In the genomic region with DNA sequence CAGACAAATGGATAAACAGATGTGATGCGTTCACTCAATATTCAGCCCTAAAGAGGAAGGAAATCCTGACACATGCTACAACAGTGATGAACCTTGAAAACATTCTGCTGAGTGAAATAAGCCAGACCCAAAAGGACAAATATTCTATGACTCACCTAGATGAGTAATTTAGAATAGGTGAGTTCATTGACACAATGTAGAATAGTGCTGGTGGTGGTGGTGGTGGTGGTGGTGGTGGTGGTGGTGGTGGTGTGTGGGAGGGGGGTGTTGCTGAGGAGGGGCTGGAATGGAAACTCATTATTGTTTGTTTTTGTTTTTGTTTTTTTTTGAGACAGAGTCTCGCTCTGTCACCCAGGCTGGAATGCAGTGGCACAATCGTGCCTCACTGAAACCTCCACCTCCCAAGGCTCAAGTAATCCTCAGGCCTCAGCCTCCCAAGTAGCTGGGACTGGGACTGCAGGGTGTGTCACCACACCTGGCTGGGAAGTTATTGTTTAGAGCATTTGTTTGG, we compare ENCODE assay signal across 9 cellular contexts. TPM values are rescaled to one million over a fixed set of nuclear protein-coding genes. Genes with fewer than 3 reads are reported as not detected.
DNase-seq lines count a peak whose midpoint lies in the region; ATAC-seq, FAIRE-seq and TF ChIP-seq lines count a peak whose summit lies in the region.
"Had no signal": no experiment of that assay in that cellular context is flagged by ENCODE, and none has a peak within 500 bp of the region (broad histone marks: within the 10 kb centered on the region; RNA-seq: fewer than 3 reads in every experiment).

No MANE protein-coding gene starts in this region.

- CTCF ChIA-PET in activated CD4-positive, alpha-beta T cell treated with anti-CD3 and anti-CD28 coated beads for 36 hours (lab: Charles Lee), result no interaction called here

- H3K27ac Mint-ChIP-seq in activated CD4-positive, alpha-beta T cell treated with anti-CD3 and anti-CD28 coated beads for 36 hours, result peak overlapping the region; percentile 13
- H3K27ac Mint-ChIP-seq in stimulated activated naive B cell treated with anti-CD40 and anti-IgM and Interleukin-4, amounts not matched to agents 10 μg/mL and 1 μg/mL and 100 μg/mL, for 72 hours, result no peak overlapping the region

- POLR2A ChIA-PET in activated CD4-positive, alpha-beta T cell treated with anti-CD3 and anti-CD28 coated beads for 36 hours (lab: Charles Lee), result no interaction called here

- no peaks in the 10 kb centered on the region for H3K36me3 Mint-ChIP-seq in activated CD4-positive, alpha-beta T cell treated with anti-CD3 and anti-CD28 coated beads for 36 hours (ENCODE audit: low read depth)
- H3K36me3 Mint-ChIP-seq in stimulated activated naive B cell treated with anti-CD40 and anti-IgM and Interleukin-4, amounts not matched to agents 10 μg/mL and 1 μg/mL and 100 μg/mL, for 72 hours, result no peaks in the 10 kb centered on the region

- peaks cover 12% of the 10 kb centered on the region for H3K4me1 Mint-ChIP-seq in activated CD4-positive, alpha-beta T cell treated with anti-CD3 and anti-CD28 coated beads for 36 hours
- peaks cover 0 to 2% of the 10 kb centered on the region in 2 donors for H3K4me1 Mint-ChIP-seq in stimulated activated naive B cell treated with anti-CD40 and anti-IgM and Interleukin-4, amounts not matched to agents 10 μg/mL and 1 μg/mL and 100 μg/mL, for 72 hours

- dilution Hi-C loops in keratinocyte (cut with MboI; ENCODE audit: extremely low pct_ligation_motif_present, low sequenced_read_pairs), result no loop called here

- intact Hi-C loops in activated CD4-positive, alpha-beta T cell treated with anti-CD3 and anti-CD28 coated beads for 36 hours (cut with DNase I, micrococcal nuclease), result loop anchor here (1.0 to 2.0 kb wide), 10 partner anchors 29 to 1480 kb away; a partner anchor contains a TSS

- H3K9me1 ChIP-seq in keratinocyte (ENCODE audit: control insufficient read depth, extremely low read depth, insufficient read depth, low read length), result no peaks in the 10 kb centered on the region

- H3K4me2 ChIP-seq in keratinocyte (ENCODE audit: control insufficient read depth, extremely low read depth, insufficient read depth, low read depth, low read length), result peak overlapping the region; percentile 63

- H3K9ac ChIP-seq in keratinocyte (ENCODE audit: control insufficient read depth, extremely low read depth, insufficient read depth, low read length), result no peak overlapping the region

- H3K79me2 ChIP-seq in keratinocyte (ENCODE audit: control insufficient read depth, insufficient read depth, low read length), result no peaks in the 10 kb centered on the region

- peak; percentile 96 for ATAC-seq in activated CD4-positive, alpha-beta T cell treated with anti-CD3 and anti-CD28 coated beads for 36 hours
- ATAC-seq in stimulated activated naive B cell treated with anti-CD40 and anti-IgM and Interleukin-4, amounts not matched to agents 10 μg/mL and 1 μg/mL and 100 μg/mL, for 72 hours (replicated peaks), result peak; percentile 92 to 97
- ATAC-seq: left colon had no signal

- H3K27me3 ChIP-seq in keratinocyte (ENCODE audit: control insufficient read depth, extremely low read depth, insufficient read depth, low read length), result no peaks in the 10 kb centered on the region

- H3K27ac ChIP-seq in keratinocyte (ENCODE audit: control insufficient read depth, insufficient read depth, low read length), result peak overlapping the region; percentile 64

- no peaks in the 10 kb centered on the region for H3K9me3 Mint-ChIP-seq in activated CD4-positive, alpha-beta T cell treated with anti-CD3 and anti-CD28 coated beads for 36 hours (ENCODE audit: low read depth)
- no peaks in the 10 kb centered on the region for H3K9me3 Mint-ChIP-seq in stimulated activated naive B cell treated with anti-CD40 and anti-IgM and Interleukin-4, amounts not matched to agents 10 μg/mL and 1 μg/mL and 100 μg/mL, for 72 hours

- H3K36me3 ChIP-seq in keratinocyte (ENCODE audit: control insufficient read depth in 2 of 2, extremely low read depth in 1 of 2, insufficient read depth in 2 of 2, low read length in 2 of 2), result no peaks in the 10 kb centered on the region

- peaks cover 18% of the 10 kb centered on the region for H3K4me1 ChIP-seq in keratinocyte (ENCODE audit: control insufficient read depth, extremely low read depth, insufficient read depth, low read length)

- FAIRE-seq in keratinocyte (lab: Jason Lieb, UNC), result peak; percentile 95

- no peak overlapping the region for H2AFZ ChIP-seq in keratinocyte (ENCODE audit: control insufficient read depth, low read length)

- no peak overlapping the region for H3K4me3 Mint-ChIP-seq in activated CD4-positive, alpha-beta T cell treated with anti-CD3 and anti-CD28 coated beads for 36 hours
- H3K4me3 Mint-ChIP-seq in stimulated activated naive B cell treated with anti-CD40 and anti-IgM and Interleukin-4, amounts not matched to agents 10 μg/mL and 1 μg/mL and 100 μg/mL, for 72 hours, result no peak overlapping the region

- no peaks in the 10 kb centered on the region for H4K20me1 ChIP-seq in keratinocyte (ENCODE audit: control insufficient read depth, extremely low read depth, insufficient read depth, low read length)

- H3K27me3 Mint-ChIP-seq in activated CD4-positive, alpha-beta T cell treated with anti-CD3 and anti-CD28 coated beads for 36 hours, result peaks cover 10% of the 10 kb centered on the region
- H3K27me3 Mint-ChIP-seq in stimulated activated naive B cell treated with anti-CD40 and anti-IgM and Interleukin-4, amounts not matched to agents 10 μg/mL and 1 μg/mL and 100 μg/mL, for 72 hours, result peaks cover 14 to 18% of the 10 kb centered on the region in 2 donors

- no peak for TF ChIP-seq CTCF in keratinocyte (optimal IDR thresholded peaks at IDR 0.05 in 1 of 3, IDR thresholded peaks at IDR 0.05 in 1 of 3, conservative IDR thresholded peaks at IDR 0.05 in 1 of 3; ENCODE audit: extremely low read depth in 1 of 3, insufficient read depth in 2 of 3, low read length in 3 of 3)

- H3K4me3 ChIP-seq in keratinocyte (ENCODE audit: control insufficient read depth in 2 of 3, extremely low read depth in 1 of 3, insufficient read depth in 2 of 3, low read depth in 1 of 3, low read length in 3 of 3), result no peak overlapping the region

- H3K9me3 ChIP-seq in keratinocyte (ENCODE audit: control insufficient read depth, low read depth, low read length), result no peaks in the 10 kb centered on the region

- peak; percentile 70 for DNase-seq in activated CD4-positive, alpha-beta T cell treated with anti-CD3 and anti-CD28 coated beads for 36 hours
- no peak for DNase-seq in activated CD4-positive, alpha-beta T cell treated with anti-CD3 and anti-CD28 coated beads for 1 hour
- peak; percentile 63 to 64 for DNase-seq in activated T-cell treated with anti-CD3 and anti-CD28 coated beads, Interleukin-2, amount 50 U/mL, for 48 hours
- DNase-seq in keratinocyte (ENCODE audit: low read depth, low spot score) (peak; percentile 64), SKM-1 treated with dmso at 0.1 percent for 144 hours (lab: John Stamatoyannopoulos, UW; ENCODE audit: unreplicated experiment) (no peak), SKM-1 (lab: John Stamatoyannopoulos, UW; ENCODE audit: unreplicated experiment) (no peak), hippocampal formation (lab: John Stamatoyannopoulos, UW) (no peak)
- no peak for DNase-seq in stimulated activated naive B cell treated with anti-CD40 and anti-IgM and Interleukin-4, amounts not matched to agents 10 μg/mL and 1 μg/mL and 100 μg/mL, for 72 hours
- DNase-seq: left colon had no signal

RNA-seq across cellular contexts. Expression of a gene that starts 28.6 kb away (rescaled TPM):
- total RNA-seq in activated CD4-positive, alpha-beta T cell treated with anti-CD3 and anti-CD28 coated beads for 36 hours, result 1 to 10 TPM; 2.3 to 2.7 TPM
- polyA plus RNA-seq in keratinocyte, result 0.23 to 0.81 TPM (median 0.76 TPM) in 3 replicates
- polyA plus RNA-seq in keratinocyte (2011; ENCODE audit: low read depth), result 1.2 TPM
- polyA plus RNA-seq in keratinocyte (2011; cell fraction: cytosol; rRNA removed), result 0.09 and 0.79 TPM in 2 replicates
- 0.31 and 0.45 TPM in 2 replicates for polyA plus RNA-seq in keratinocyte (2011; cell fraction: nucleus; rRNA removed)
- polyA plus RNA-seq in keratinocyte (2012; ENCODE audit: low replicate concordance), result 0.86 and 1.7 TPM in 2 replicates
- not detected in 3 replicates for polyA minus RNA-seq in keratinocyte
- polyA minus RNA-seq in keratinocyte (2011; cell fraction: cytosol; rRNA and poly(A)+ RNA removed), result not detected
- polyA minus RNA-seq in keratinocyte (2011; cell fraction: nucleus; rRNA and poly(A)+ RNA removed), result not detected in 2 replicates
- total RNA-seq: left colon had no signal

Comparison
In these comparisons a context has a peak if more than half of its experiments do, and no peak if none do; other contexts are left out.
1. DNase-seq: peak in activated CD4-positive, alpha-beta T cell treated with anti-CD3 and anti-CD28 coated beads for 36 hours (single experiment), activated T-cell treated with anti-CD3 and anti-CD28 coated beads, Interleukin-2, amount 50 U/mL, for 48 hours (2 of 2) and keratinocyte (single experiment); none in activated CD4-positive, alpha-beta T cell treated with anti-CD3 and anti-CD28 coated beads for 1 hour (single experiment), stimulated activated naive B cell treated with anti-CD40 and anti-IgM and Interleukin-4, amounts not matched to agents 10 μg/mL and 1 μg/mL and 100 μg/mL, for 72 hours (single experiment), SKM-1 treated with dmso at 0.1 percent for 144 hours (single experiment), SKM-1 (single experiment) and hippocampal formation (0 of 2).